11 cellular contexts compared by ENCODE assay signal in genomic region chr17:64091116-64091515, GRCh38.
DNase-seq lines count a peak whose midpoint lies in the region; ATAC-seq and TF ChIP-seq lines count a peak whose summit lies in the region.
"Had no signal": no experiment of that assay in that cellular context is flagged by ENCODE, and none has a peak within 500 bp of the region (broad histone marks: within the 10 kb centered on the region; RNA-seq: fewer than 3 reads in every experiment).

No MANE protein-coding gene starts in this region.

- H3K9ac ChIP-seq in KMS-11, result no peak overlapping the region

- no peak overlapping the region for H2AFZ ChIP-seq in KMS-11 (ENCODE audit: low read depth)

- H3K9me3 Mint-ChIP-seq in central memory CD8-positive, alpha-beta T cell, result no peaks in the 10 kb centered on the region

- H3K4me3 ChIP-seq in GM06990 (replicated peaks; ENCODE audit: low read depth, low read length), result no peak overlapping the region
- no peak overlapping the region for H3K4me3 ChIP-seq in KMS-11 (IDR thresholded peaks at IDR 0.05; ENCODE audit: insufficient read depth, low read depth, low read length)
- H3K4me3 ChIP-seq: colonic mucosa, pancreas had no signal

- no peaks in the 10 kb centered on the region for H3K27me3 Mint-ChIP-seq in central memory CD8-positive, alpha-beta T cell

- H3K27ac Mint-ChIP-seq in central memory CD8-positive, alpha-beta T cell (ENCODE audit: low read depth), result peak overlapping the region; percentile 87

- H3K79me2 ChIP-seq in KMS-11 (ENCODE audit: insufficient read depth, low read depth), result peaks cover 27% of the 10 kb centered on the region; the same call in 1 of the 2 replicates

- H3K4me3 Mint-ChIP-seq in central memory CD8-positive, alpha-beta T cell, result peak overlapping the region; percentile 42

- H3K27me3 ChIP-seq in GM06990 (replicated peaks; ENCODE audit: control insufficient read depth, insufficient read depth, low read length) (no peaks in the 10 kb centered on the region), KMS-11 (ENCODE audit: insufficient read depth, low read depth) (no peaks in the 10 kb centered on the region)
- H3K27me3 ChIP-seq: colonic mucosa, pancreas had no signal

- ATAC-seq in GM19452 (IDR thresholded peaks at IDR 0.05; ENCODE audit: unreplicated experiment) (peak; percentile 55), GM21526 (IDR thresholded peaks at IDR 0.05; ENCODE audit: low FRiP score, unreplicated experiment) (no peak)
- ATAC-seq in central memory CD8-positive, alpha-beta T cell (replicated peaks; ENCODE audit: extremely low read depth, poor library complexity, severe bottlenecking), result peak; percentile 36
- ATAC-seq: pancreas had no signal

- H3K4me1 ChIP-seq in KMS-11 (ENCODE audit: low read depth, poor library complexity, severe bottlenecking), result peaks cover 92% of the 10 kb centered on the region
- H3K4me1 ChIP-seq: colonic mucosa had no signal

- H3K4me2 ChIP-seq in KMS-11, result peak overlapping the region; percentile 72

- DNase-seq in GM06990 (ENCODE audit: extremely low read depth, insufficient read length), result peak; percentile 44
- DNase-seq in central memory CD8-positive, alpha-beta T cell (ENCODE audit: low spot score in 2 of 2), result no peak
- no peak for DNase-seq in SW480 (ENCODE audit: low spot score)
- DNase-seq in kidney glomerular epithelial cell (lab: John Stamatoyannopoulos, UW), result no peak
- DNase-seq in retina, result no peak
- DNase-seq: colonic mucosa, DMS79, pancreas had no signal

- peak overlapping the region; percentile 46; the same call in 1 of the 2 replicates for H3K27ac ChIP-seq in KMS-11
- H3K27ac ChIP-seq: colonic mucosa had no signal

- H3K4me1 Mint-ChIP-seq in central memory CD8-positive, alpha-beta T cell, result peaks cover 72% of the 10 kb centered on the region

- H3K36me3 Mint-ChIP-seq in central memory CD8-positive, alpha-beta T cell (ENCODE audit: insufficient read depth), result peaks cover 15% of the 10 kb centered on the region

- H4K20me1 ChIP-seq in KMS-11 (ENCODE audit: insufficient read depth), result no peaks in the 10 kb centered on the region

- TF ChIP-seq CTCF in GM06990 (IDR thresholded peaks at IDR 0.05; ENCODE audit: insufficient read depth, low read length, poor library complexity, severe bottlenecking) (no peak), KMS-11 (conservative IDR thresholded peaks at IDR 0.05; ENCODE audit: low read depth, low read length) (no peak)

- H3K36me3 ChIP-seq in GM06990 (ENCODE audit: control insufficient read depth, insufficient read depth, low read length), result peaks cover 4% of the 10 kb centered on the region
- no peaks in the 10 kb centered on the region; the same call in 1 of the 2 replicates for H3K36me3 ChIP-seq in KMS-11 (ENCODE audit: insufficient read depth)
- H3K36me3 ChIP-seq: colonic mucosa, pancreas had no signal
